Comparison of ENCODE assay signal across 30 cellular contexts in the genomic region with DNA sequence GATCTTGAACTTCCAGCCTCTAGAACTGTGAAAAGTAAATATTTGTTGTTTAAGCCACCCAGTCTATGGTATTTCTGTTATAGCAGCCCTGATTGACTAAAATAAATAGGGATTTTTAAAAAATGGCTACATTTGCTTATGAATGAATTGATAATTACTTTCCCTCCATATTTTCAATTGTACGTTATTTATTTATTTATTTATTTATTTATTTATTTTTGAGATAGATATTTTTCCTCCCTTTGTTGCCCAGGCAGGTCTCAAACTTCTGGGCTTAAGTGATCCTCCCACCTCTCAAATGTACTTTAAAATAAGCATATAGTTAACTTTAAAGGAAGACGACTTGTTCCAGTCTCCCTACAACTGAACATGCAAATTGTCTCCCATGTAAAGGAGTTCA.
"Had no signal": no experiment of that assay in that cellular context is flagged by ENCODE, and none has a peak within 500 bp of the region (broad histone marks: within the 10 kb centered on the region; RNA-seq: fewer than 3 reads in every experiment).

No MANE protein-coding gene starts in this region.

- H3K4me1 ChIP-seq: parathyroid adenoma, psoas muscle, right lobe of liver, sigmoid colon, stomach, thyroid gland, tibial nerve, upper lobe of left lung, vagina had no signal

- H3K9me3 ChIP-seq: neutrophil, ovary, psoas muscle, right lobe of liver, sigmoid colon, stomach, thoracic aorta, thyroid gland, tibial nerve, upper lobe of left lung, vagina had no signal

- H2AFZ ChIP-seq: parathyroid adenoma had no signal

- H3K36me3 ChIP-seq: neutrophil, ovary, right lobe of liver, sigmoid colon, stomach, thoracic aorta, thyroid gland, tibial nerve, upper lobe of left lung, vagina had no signal

- H3K79me2 ChIP-seq: parathyroid adenoma had no signal

- H3K36me3 Mint-ChIP-seq: natural killer cell treated with Interleukin-12 subunit alpha and Interleukin-12 subunit beta and Interleukin-15 and Interleukin-18, amount 100 ng/mL, for 72 hours; stimulated activated effector memory CD8-positive, alpha-beta T cell treated with anti-CD3 and anti-CD28 coated beads, Interleukin-12 subunit alpha, Interleukin-12 subunit beta, amount 100 ng/mL, for 72 hours; stimulated activated naive B cell treated with anti-CD40 and anti-IgM and Interleukin-4, amounts not matched to agents 10 μg/mL and 1 μg/mL and 100 μg/mL, for 72 hours had no signal

- H3K9me3 Mint-ChIP-seq: natural killer cell treated with Interleukin-12 subunit alpha and Interleukin-12 subunit beta and Interleukin-15 and Interleukin-18, amount 100 ng/mL, for 72 hours; neural crest cell; stimulated activated naive CD8-positive, alpha-beta T cell treated with anti-CD3 and anti-CD28 coated beads, Interleukin-15, Interleukin-2, amounts not matched to agents 100 ng/mL and 50 ng/mL, for 24 hours had no signal

- H3K27me3 ChIP-seq: ovary, right lobe of liver, thyroid gland, tibial nerve, vagina had no signal

- H3K4me3 ChIP-seq: ovary, psoas muscle, right lobe of liver, sigmoid colon, stomach, thoracic aorta, thyroid gland, tibial nerve, upper lobe of left lung, vagina had no signal

- H3K27ac ChIP-seq: neutrophil, ovary, parathyroid adenoma, psoas muscle, right lobe of liver, sigmoid colon, stomach, thoracic aorta, thyroid gland, tibial nerve, upper lobe of left lung, vagina had no signal

- H3K4me3 Mint-ChIP-seq: natural killer cell treated with Interleukin-12 subunit alpha and Interleukin-12 subunit beta and Interleukin-15 and Interleukin-18, amount 100 ng/mL, for 72 hours; nephron progenitor cell; neural crest cell; stimulated activated effector memory CD8-positive, alpha-beta T cell treated with anti-CD3 and anti-CD28 coated beads, Interleukin-12 subunit alpha, Interleukin-12 subunit beta, amount 100 ng/mL, for 72 hours; stimulated activated naive B cell treated with anti-CD40 and anti-IgM and Interleukin-4, amounts not matched to agents 10 μg/mL and 1 μg/mL and 100 μg/mL, for 72 hours; stimulated activated naive CD8-positive, alpha-beta T cell treated with anti-CD3 and anti-CD28 coated beads, Interleukin-15, Interleukin-2, amounts not matched to agents 100 ng/mL and 50 ng/mL, for 24 hours had no signal

- H3K27ac Mint-ChIP-seq: natural killer cell treated with Interleukin-12 subunit alpha and Interleukin-12 subunit beta and Interleukin-15 and Interleukin-18, amount 100 ng/mL, for 72 hours; nephron progenitor cell; progenitor cell of endocrine pancreas; stimulated activated effector memory CD8-positive, alpha-beta T cell treated with anti-CD3 and anti-CD28 coated beads, Interleukin-12 subunit alpha, Interleukin-12 subunit beta, amount 100 ng/mL, for 72 hours; stimulated activated naive B cell treated with anti-CD40 and anti-IgM and Interleukin-4, amounts not matched to agents 10 μg/mL and 1 μg/mL and 100 μg/mL, for 72 hours; stimulated activated naive CD8-positive, alpha-beta T cell treated with anti-CD3 and anti-CD28 coated beads, Interleukin-15, Interleukin-2, amounts not matched to agents 100 ng/mL and 50 ng/mL, for 24 hours had no signal

- FAIRE-seq: small intestine, urothelium cell line had no signal

- H3K27me3 Mint-ChIP-seq: progenitor cell of endocrine pancreas had no signal

- ATAC-seq: natural killer cell treated with Interleukin-12 subunit alpha and Interleukin-12 subunit beta and Interleukin-15 and Interleukin-18, amount 100 ng/mL, for 72 hours; psoas muscle; right cardiac atrium; right lobe of liver; stimulated activated effector memory CD8-positive, alpha-beta T cell treated with anti-CD3 and anti-CD28 coated beads, Interleukin-12 subunit alpha, Interleukin-12 subunit beta, amount 100 ng/mL, for 72 hours; stimulated activated naive B cell treated with anti-CD40 and anti-IgM and Interleukin-4, amounts not matched to agents 10 μg/mL and 1 μg/mL and 100 μg/mL, for 72 hours had no signal

- DNase-seq: nephron progenitor cell; nucleus accumbens; ovary; posterior cingulate gyrus; psoas muscle; right cardiac atrium; right lobe of liver; sigmoid colon; small intestine; stimulated activated CD4-positive, alpha-beta T cell treated with anti-CD3 and anti-CD28 coated beads, Interleukin-15, amount 100 ng/mL, for 24 hours; stimulated activated CD4-positive, alpha-beta T cell treated with anti-CD3 and anti-CD28 coated beads, Interleukin-2, amount 100 ng/mL, for 24 hours; stimulated activated CD4-positive, alpha-beta T cell treated with anti-CD3 and anti-CD28 coated beads, Interleukin-2, amount 100 ng/mL, for 48 hours; stimulated activated CD4-positive, alpha-beta T cell treated with anti-CD3 and anti-CD28 coated beads, Interleukin-4, amount 100 ng/mL, for 24 hours; stimulated activated naive B cell treated with anti-CD40 and anti-IgM and Interleukin-4, amounts not matched to agents 10 μg/mL and 1 μg/mL and 100 μg/mL, for 72 hours; stimulated activated naive CD4-positive, alpha-beta T cell treated with Interleukin-2 at 50 U/mL for 16 hours; stomach; thyroid gland; trophoblast cell; upper lobe of left lung had no signal

- H3K4me1 Mint-ChIP-seq: stimulated activated effector memory CD8-positive, alpha-beta T cell treated with anti-CD3 and anti-CD28 coated beads, Interleukin-12 subunit alpha, Interleukin-12 subunit beta, amount 100 ng/mL, for 72 hours; stimulated activated naive B cell treated with anti-CD40 and anti-IgM and Interleukin-4, amounts not matched to agents 10 μg/mL and 1 μg/mL and 100 μg/mL, for 72 hours had no signal

- H3K9ac ChIP-seq: parathyroid adenoma had no signal
